In genomic region chr5:16673241-16673998, GRCh38 we compare ENCODE assay signal across 9 cellular contexts. TPM values are rescaled to one million over a fixed set of nuclear protein-coding genes. Genes with fewer than 3 reads are reported as not detected.
DNase-seq lines count a peak whose midpoint lies in the region; ATAC-seq and TF ChIP-seq lines count a peak whose summit lies in the region.
"Had no signal": no experiment of that assay in that cellular context is flagged by ENCODE, and none has a peak within 500 bp of the region (broad histone marks: within the 10 kb centered on the region; RNA-seq: fewer than 3 reads in every experiment).

No MANE protein-coding gene starts in this region.

- no peaks in the 10 kb centered on the region for H3K36me3 Mint-ChIP-seq in activated CD8-positive, alpha-beta T cell treated with anti-CD3 and anti-CD28 coated beads for 36 hours (ENCODE audit: low read depth)
- no peaks in the 10 kb centered on the region for H3K36me3 Mint-ChIP-seq in activated CD8-positive, alpha-beta T cell treated with anti-CD3 and anti-CD28 coated beads, Interleukin-2, amount 10 ng/mL, durations not matched to agents 7 days and 5 days (ENCODE audit: low read depth)
- no peaks in the 10 kb centered on the region for H3K36me3 Mint-ChIP-seq in T-helper 2 cell treated with Interferon-gamma antibody and Interleukin-4, amounts not matched to agents 5 μg/mL and 100 μg/mL, for 36 hours (ENCODE audit: low read depth)
- H3K36me3 Mint-ChIP-seq in endothelial cell (ENCODE audit: low read depth, unreplicated experiment), result peaks cover 54% of the 10 kb centered on the region

- intact Hi-C loops in activated CD8-positive, alpha-beta T cell treated with anti-CD3 and anti-CD28 coated beads for 36 hours (cut with micrococcal nuclease), result no loop called here
- intact Hi-C loops in heart left ventricle (cut with DNase I), result no loop called here

- no peak for TF ChIP-seq POLR2A in heart left ventricle (IDR thresholded peaks at IDR 0.05)

- POLR2A ChIA-PET in activated CD8-positive, alpha-beta T cell treated with anti-CD3 and anti-CD28 coated beads for 36 hours (lab: Charles Lee), result interaction anchor here (0.5 kb wide), 1 partner anchor 71 kb away, joined by 3 read pairs; no protein-coding TSS in a partner anchor
- POLR2A ChIA-PET in activated CD8-positive, alpha-beta T cell treated with anti-CD3 and anti-CD28 coated beads, Interleukin-2, amount 10 ng/mL, durations not matched to agents 7 days and 5 days (lab: Charles Lee), result no interaction called here

- no peak overlapping the region for H3K4me3 Mint-ChIP-seq in activated CD8-positive, alpha-beta T cell treated with anti-CD3 and anti-CD28 coated beads for 36 hours
- no peak overlapping the region for H3K4me3 Mint-ChIP-seq in activated CD8-positive, alpha-beta T cell treated with anti-CD3 and anti-CD28 coated beads, Interleukin-2, amount 10 ng/mL, durations not matched to agents 7 days and 5 days
- peak overlapping the region; percentile 59 for H3K4me3 Mint-ChIP-seq in T-helper 2 cell treated with Interferon-gamma antibody and Interleukin-4, amounts not matched to agents 5 μg/mL and 100 μg/mL, for 36 hours
- peak overlapping the region; percentile 2 for H3K4me3 Mint-ChIP-seq in endothelial cell (ENCODE audit: unreplicated experiment)
- H3K4me3 Mint-ChIP-seq in stimulated activated naive CD8-positive, alpha-beta T cell treated with anti-CD3 and anti-CD28 coated beads, Interleukin-15, amount 100 ng/mL, for 72 hours, result peak overlapping the region; percentile 5 to 57

- H3K9me3 Mint-ChIP-seq in activated CD8-positive, alpha-beta T cell treated with anti-CD3 and anti-CD28 coated beads for 36 hours, result no peaks in the 10 kb centered on the region
- H3K9me3 Mint-ChIP-seq in activated CD8-positive, alpha-beta T cell treated with anti-CD3 and anti-CD28 coated beads, Interleukin-2, amount 10 ng/mL, durations not matched to agents 7 days and 5 days (ENCODE audit: insufficient read depth), result no peaks in the 10 kb centered on the region
- no peaks in the 10 kb centered on the region for H3K9me3 Mint-ChIP-seq in T-helper 2 cell treated with Interferon-gamma antibody and Interleukin-4, amounts not matched to agents 5 μg/mL and 100 μg/mL, for 36 hours
- H3K9me3 Mint-ChIP-seq in endothelial cell (ENCODE audit: unreplicated experiment), result no peaks in the 10 kb centered on the region
- no peaks in the 10 kb centered on the region for H3K9me3 Mint-ChIP-seq in stimulated activated naive CD8-positive, alpha-beta T cell treated with anti-CD3 and anti-CD28 coated beads, Interleukin-15, amount 100 ng/mL, for 72 hours

- peak; percentile 32 for DNase-seq in activated CD8-positive, alpha-beta T cell treated with anti-CD3 and anti-CD28 coated beads for 36 hours
- DNase-seq in activated CD8-positive, alpha-beta T cell treated with anti-CD3 and anti-CD28 coated beads, Interleukin-2, amount 10 ng/mL, durations not matched to agents 7 days and 5 days, result no peak
- no peak for DNase-seq in T-helper 2 cell treated with Interferon-gamma antibody and Interleukin-4, amounts not matched to agents 5 μg/mL and 100 μg/mL, for 36 hours (ENCODE audit: low spot score)
- DNase-seq in endothelial cell (ENCODE audit: low spot score) (no peak), heart left ventricle (no peak), KBM-7 (no peak), NCI-H2227 treated with DMSO at 0.1 percent for 48 hours (lab: John Stamatoyannopoulos, UW) (no peak)
- DNase-seq in stimulated activated naive CD8-positive, alpha-beta T cell treated with anti-CD3 and anti-CD28 coated beads, Interleukin-15, amount 100 ng/mL, for 72 hours, result peak; percentile 5 to 12
- DNase-seq: NCI-H1930 had no signal

- peaks cover 0 to 60% (median 19%) of the 10 kb centered on the region in 9 donors for H3K36me3 ChIP-seq in heart left ventricle

- WGBS in heart left ventricle, 4 donors, result 73 to 85% (median 79%) methylated on average over 13 of the region's 13 CpGs

- CTCF ChIA-PET in activated CD8-positive, alpha-beta T cell treated with anti-CD3 and anti-CD28 coated beads for 36 hours (lab: Charles Lee), result interaction anchor here (1.4 to 2.4 kb wide), 2 partner anchors 11 to 123 kb away, joined by 3 to 6 read pairs; no protein-coding TSS in a partner anchor
- CTCF ChIA-PET in activated CD8-positive, alpha-beta T cell treated with anti-CD3 and anti-CD28 coated beads, Interleukin-2, amount 10 ng/mL, durations not matched to agents 7 days and 5 days (lab: Charles Lee), result no interaction called here

- no peaks in the 10 kb centered on the region for H3K9me3 ChIP-seq in heart left ventricle

- no peak for TF ChIP-seq CTCF in activated CD8-positive, alpha-beta T cell treated with anti-CD3 and anti-CD28 coated beads for 36 hours (IDR thresholded peaks at IDR 0.05)
- TF ChIP-seq CTCF in endothelial cell (IDR thresholded peaks at IDR 0.05; ENCODE audit: unreplicated experiment) (no peak), heart left ventricle (IDR thresholded peaks at IDR 0.05) (no peak)

- H3K27ac Mint-ChIP-seq in activated CD8-positive, alpha-beta T cell treated with anti-CD3 and anti-CD28 coated beads for 36 hours, result no peak overlapping the region
- H3K27ac Mint-ChIP-seq in activated CD8-positive, alpha-beta T cell treated with anti-CD3 and anti-CD28 coated beads, Interleukin-2, amount 10 ng/mL, durations not matched to agents 7 days and 5 days, result no peak overlapping the region
- no peak overlapping the region for H3K27ac Mint-ChIP-seq in T-helper 2 cell treated with Interferon-gamma antibody and Interleukin-4, amounts not matched to agents 5 μg/mL and 100 μg/mL, for 36 hours
- no peak overlapping the region for H3K27ac Mint-ChIP-seq in endothelial cell (ENCODE audit: unreplicated experiment)
- H3K27ac Mint-ChIP-seq in stimulated activated naive CD8-positive, alpha-beta T cell treated with anti-CD3 and anti-CD28 coated beads, Interleukin-15, amount 100 ng/mL, for 72 hours, result no peak overlapping the region

- no peak overlapping the region for H3K4me3 ChIP-seq in heart left ventricle

- ATAC-seq in activated CD8-positive, alpha-beta T cell treated with anti-CD3 and anti-CD28 coated beads for 36 hours, result no peak
- no peak for ATAC-seq in activated CD8-positive, alpha-beta T cell treated with anti-CD3 and anti-CD28 coated beads, Interleukin-2, amount 10 ng/mL, durations not matched to agents 7 days and 5 days
- ATAC-seq in stimulated activated naive CD8-positive, alpha-beta T cell treated with anti-CD3 and anti-CD28 coated beads, Interleukin-15, amount 100 ng/mL, for 72 hours, result no peak
- no peak for ATAC-seq in heart left ventricle

- no peaks in the 10 kb centered on the region for H3K27me3 ChIP-seq in heart left ventricle

- H3K4me1 Mint-ChIP-seq in activated CD8-positive, alpha-beta T cell treated with anti-CD3 and anti-CD28 coated beads for 36 hours (ENCODE audit: low read depth), result peaks cover 8% of the 10 kb centered on the region
- H3K4me1 Mint-ChIP-seq in activated CD8-positive, alpha-beta T cell treated with anti-CD3 and anti-CD28 coated beads, Interleukin-2, amount 10 ng/mL, durations not matched to agents 7 days and 5 days (ENCODE audit: low read depth), result peaks cover 6% of the 10 kb centered on the region
- peaks cover 6% of the 10 kb centered on the region for H3K4me1 Mint-ChIP-seq in T-helper 2 cell treated with Interferon-gamma antibody and Interleukin-4, amounts not matched to agents 5 μg/mL and 100 μg/mL, for 36 hours (ENCODE audit: low read depth)
- H3K4me1 Mint-ChIP-seq in endothelial cell (ENCODE audit: unreplicated experiment), result no peaks in the 10 kb centered on the region
- H3K4me1 Mint-ChIP-seq in stimulated activated naive CD8-positive, alpha-beta T cell treated with anti-CD3 and anti-CD28 coated beads, Interleukin-15, amount 100 ng/mL, for 72 hours, result peaks cover 12% of the 10 kb centered on the region

- H3K4me1 ChIP-seq in heart left ventricle, result peaks cover 0 to 12% (median 5%) of the 10 kb centered on the region in 12 donors

- H3K27me3 Mint-ChIP-seq in activated CD8-positive, alpha-beta T cell treated with anti-CD3 and anti-CD28 coated beads for 36 hours, result no peaks in the 10 kb centered on the region
- peaks cover 1% of the 10 kb centered on the region for H3K27me3 Mint-ChIP-seq in activated CD8-positive, alpha-beta T cell treated with anti-CD3 and anti-CD28 coated beads, Interleukin-2, amount 10 ng/mL, durations not matched to agents 7 days and 5 days (ENCODE audit: low read depth)
- H3K27me3 Mint-ChIP-seq in T-helper 2 cell treated with Interferon-gamma antibody and Interleukin-4, amounts not matched to agents 5 μg/mL and 100 μg/mL, for 36 hours (ENCODE audit: low read depth), result peaks cover 2% of the 10 kb centered on the region
- H3K27me3 Mint-ChIP-seq in endothelial cell (ENCODE audit: unreplicated experiment), result peaks cover 10% of the 10 kb centered on the region
- no peaks in the 10 kb centered on the region for H3K27me3 Mint-ChIP-seq in stimulated activated naive CD8-positive, alpha-beta T cell treated with anti-CD3 and anti-CD28 coated beads, Interleukin-15, amount 100 ng/mL, for 72 hours

- in situ Hi-C loops in KBM-7 (cut with MboI; ENCODE audit: low pct_unique_long_range_greater_than_20kb, low sequenced_read_pairs), result no loop called here

- no peak overlapping the region for H3K27ac ChIP-seq in heart left ventricle

RNA-seq across cellular contexts. Expression of gene RETREG1, which starts 56.6 kb away (rescaled TPM):
- total RNA-seq in activated CD8-positive, alpha-beta T cell treated with anti-CD3 and anti-CD28 coated beads for 36 hours, result 10 to 100 TPM; 31.7 to 31.9 TPM
- total RNA-seq in activated CD8-positive, alpha-beta T cell treated with anti-CD3 and anti-CD28 coated beads, Interleukin-2, amount 10 ng/mL, durations not matched to agents 7 days and 5 days, result 10 to 100 TPM; 47.1 to 51.8 TPM
- total RNA-seq in endothelial cell (ENCODE audit: unreplicated experiment), result 15.8 TPM
- total RNA-seq in heart left ventricle, result 100 to 1,000 TPM in 8 of 9 donors, 10 to 100 TPM in 1; 80.3 to 219 (median 173) TPM
- polyA plus RNA-seq in heart left ventricle, result 100 to 1,000 TPM in 1 of 2 donors, 10 to 100 TPM in 1; 24.5 to 110 TPM

Comparison
In these comparisons a context has a peak if more than half of its experiments do, and no peak if none do; other contexts are left out.
1. DNase-seq: peak in activated CD8-positive, alpha-beta T cell treated with anti-CD3 and anti-CD28 coated beads for 36 hours (single experiment) and stimulated activated naive CD8-positive, alpha-beta T cell treated with anti-CD3 and anti-CD28 coated beads, Interleukin-15, amount 100 ng/mL, for 72 hours (2 of 2); none in activated CD8-positive, alpha-beta T cell treated with anti-CD3 and anti-CD28 coated beads, Interleukin-2, amount 10 ng/mL, durations not matched to agents 7 days and 5 days (single experiment), T-helper 2 cell treated with Interferon-gamma antibody and Interleukin-4, amounts not matched to agents 5 μg/mL and 100 μg/mL, for 36 hours (single experiment), endothelial cell (single experiment), heart left ventricle (0 of 5), KBM-7 (single experiment) and NCI-H2227 treated with DMSO at 0.1 percent for 48 hours (single experiment).
2. H3K4me3 Mint-ChIP-seq: peak in T-helper 2 cell treated with Interferon-gamma antibody and Interleukin-4, amounts not matched to agents 5 μg/mL and 100 μg/mL, for 36 hours (single experiment), endothelial cell (single experiment) and stimulated activated naive CD8-positive, alpha-beta T cell treated with anti-CD3 and anti-CD28 coated beads, Interleukin-15, amount 100 ng/mL, for 72 hours (2 of 2); none in activated CD8-positive, alpha-beta T cell treated with anti-CD3 and anti-CD28 coated beads for 36 hours (single experiment) and activated CD8-positive, alpha-beta T cell treated with anti-CD3 and anti-CD28 coated beads, Interleukin-2, amount 10 ng/mL, durations not matched to agents 7 days and 5 days (single experiment).